Comparison of ENCODE assay signal across 8 cellular contexts in genomic region chr6:99746261-99746895, GRCh38.
A peak's percentile ranks its signal among the peaks of the same experiment; 100 is the strongest.
DNase-seq lines count a peak whose midpoint lies in the region; ATAC-seq and TF ChIP-seq lines count a peak whose summit lies in the region.

No MANE protein-coding gene starts in this region.

- peaks cover 3% of the 10 kb centered on the region for H3K27me3 Mint-ChIP-seq in GM23338 (ENCODE audit: insufficient read depth, low read depth, poor library complexity)

- peak; percentile 52 for DNase-seq in GF-D8 (lab: John Stamatoyannopoulos, UW)
- DNase-seq in GM23338 (ENCODE audit: low spot score): peak; percentile 79
- peak; percentile 89 for DNase-seq in Karpas-422
- DNase-seq in Peyer's patch: peak in 2 of 3 donors; percentile 41 to 80
- DNase-seq in activated T-helper 1 cell treated with Interleukin-2 at 50 U/mL for 16 hours (ENCODE audit: low read depth): peak; percentile 14
- DNase-seq in fibroblast of villous mesenchyme (ENCODE audit: low read depth): peak; percentile 82
- peak; percentile 23 for DNase-seq in omental fat pad (ENCODE audit: low spot score)
- peak; percentile 68 for DNase-seq in ureter (ENCODE audit: low spot score)

- H3K4me1 Mint-ChIP-seq in GM23338: no peaks in the 10 kb centered on the region

- no peaks in the 10 kb centered on the region for H3K36me3 Mint-ChIP-seq in GM23338 (ENCODE audit: low read depth)

- TF ChIP-seq POLR2A in Peyer's patch (IDR thresholded peaks at IDR 0.05): no peak

- no peaks in the 10 kb centered on the region for H3K9me2 ChIP-seq in GM23338 (ENCODE audit: insufficient read depth)
- no peaks in the 10 kb centered on the region for H3K9me2 ChIP-seq in Karpas-422 (replicated peaks; ENCODE audit: insufficient read depth, low read length)

- no peaks in the 10 kb centered on the region for H3K9me3 Mint-ChIP-seq in GM23338

- H3K36me3 ChIP-seq in GM23338 (ENCODE audit: insufficient read depth) (no peaks in the 10 kb centered on the region), Karpas-422 (ENCODE audit: insufficient read depth, low read length) (no peaks in the 10 kb centered on the region), Peyer's patch (no peaks in the 10 kb centered on the region)

- H3K27ac ChIP-seq in GM23338 (ENCODE audit: low read depth) (no peak overlapping the region), Karpas-422 (ENCODE audit: low read length) (no peak overlapping the region), Peyer's patch (no peak overlapping the region)

- no peak overlapping the region for H3K4me2 ChIP-seq in GM23338
- H3K4me2 ChIP-seq in Karpas-422 (ENCODE audit: low read depth, low read length, poor library complexity, severe bottlenecking): no peak overlapping the region

- H3K9ac ChIP-seq in Karpas-422 (ENCODE audit: low read length): no peak overlapping the region

- H4K20me1 ChIP-seq in GM23338 (replicated peaks; ENCODE audit: insufficient read depth): no peaks in the 10 kb centered on the region
- H4K20me1 ChIP-seq in Karpas-422 (ENCODE audit: insufficient read depth, low read depth, low read length): no peaks in the 10 kb centered on the region

- H3F3A ChIP-seq in GM23338 (replicated peaks; ENCODE audit: low read depth): no peaks in the 10 kb centered on the region

- H3K9me3 ChIP-seq in Karpas-422 (ENCODE audit: low read length) (no peaks in the 10 kb centered on the region), Peyer's patch (no peaks in the 10 kb centered on the region)

- H3K27me3 ChIP-seq in GM23338 (ENCODE audit: insufficient read depth) (no peaks in the 10 kb centered on the region), Karpas-422 (ENCODE audit: low read length) (no peaks in the 10 kb centered on the region), Peyer's patch (no peaks in the 10 kb centered on the region)

- H3K79me2 ChIP-seq in GM23338 (replicated peaks; ENCODE audit: insufficient read depth) (no peaks in the 10 kb centered on the region), Karpas-422 (ENCODE audit: low read length) (no peaks in the 10 kb centered on the region)

- H3K4me3 ChIP-seq in GM23338: no peak overlapping the region
- no peak overlapping the region for H3K4me3 ChIP-seq in Karpas-422 (ENCODE audit: low read length)
- H3K4me3 ChIP-seq in Peyer's patch: no peak overlapping the region
- no peak overlapping the region for H3K4me3 ChIP-seq in fibroblast of villous mesenchyme (ENCODE audit: low read depth, low read length)

- H3K27ac Mint-ChIP-seq in GM23338: no peak overlapping the region

- H3K4me3 Mint-ChIP-seq in GM23338: no peak overlapping the region

- H3K4me1 ChIP-seq in GM23338 (ENCODE audit: insufficient read depth) (no peaks in the 10 kb centered on the region), Karpas-422 (ENCODE audit: low read length) (no peaks in the 10 kb centered on the region), Peyer's patch (no peaks in the 10 kb centered on the region)

- ATAC-seq in GM23338 (peak; percentile 67), omental fat pad (ENCODE audit: low FRiP score) (peak; percentile 76)

- no peak overlapping the region for H2AFZ ChIP-seq in GM23338
- no peak overlapping the region for H2AFZ ChIP-seq in Karpas-422 (ENCODE audit: low read length)

- TF ChIP-seq CTCF in GM23338 (conservative IDR thresholded peaks at IDR 0.05; ENCODE audit: low read depth in 2 of 2) (peak; percentile 80 to 86), Peyer's patch (IDR thresholded peaks at IDR 0.05) (peak; percentile 29 to 89 (median 84)), fibroblast of villous mesenchyme (IDR thresholded peaks at IDR 0.05; ENCODE audit: insufficient read depth, low read depth, low read length) (peak; percentile 85), omental fat pad (IDR thresholded peaks at IDR 0.05) (peak in 2 of 3 donors; percentile 8 to 29)

TF ChIP-seq in GM23338, 12 proteins besides CTCF, POLR2A, EP300 and RAD21 (continues in another document):
- TF ChIP-seq ZNF114 (CRISPR knock-in tag; IDR thresholded peaks at IDR 0.05) (no peak), ETS1 (IDR thresholded peaks at IDR 0.05) (no peak), ZNF331 (CRISPR knock-in tag; IDR thresholded peaks at IDR 0.05; ENCODE audit: low read depth) (no peak), REST (IDR thresholded peaks at IDR 0.05; ENCODE audit: unreplicated experiment) (no peak), JUNB (IDR thresholded peaks at IDR 0.05; ENCODE audit: unreplicated experiment) (no peak), CREB1 (CRISPR knock-in tag; IDR thresholded peaks at IDR 0.05; ENCODE audit: low read depth) (no peak), POLR2AphosphoS5 (IDR thresholded peaks at IDR 0.05; ENCODE audit: low read depth) (no peak), EZH2 (IDR thresholded peaks at IDR 0.05; ENCODE audit: low read depth, unreplicated experiment) (no peak), NANOG (IDR thresholded peaks at IDR 0.05; ENCODE audit: borderline replicate concordance) (no peak), STAT1 (IDR thresholded peaks at IDR 0.05; ENCODE audit: unreplicated experiment) (no peak)

Comparison
In these comparisons a context has a peak if more than half of its experiments do, and no peak if none do; other contexts are left out.
1. DNase-seq: peak in every context shown above with its lines; median percentile 89 in Karpas-422; 82 in fibroblast of villous mesenchyme; 79 in GM23338; 68 in ureter; 60 in Peyer's patch; 52 in GF-D8; 23 in omental fat pad; 14 in activated T-helper 1 cell treated with Interleukin-2 at 50 U/mL for 16 hours.
2. CTCF ChIP-seq: peak in every context shown above with its lines; median percentile 85 in fibroblast of villous mesenchyme; 84 in Peyer's patch; 83 in GM23338; 18 in omental fat pad.